Comparison of ENCODE assay signal across 19 cellular contexts in the genomic region with DNA sequence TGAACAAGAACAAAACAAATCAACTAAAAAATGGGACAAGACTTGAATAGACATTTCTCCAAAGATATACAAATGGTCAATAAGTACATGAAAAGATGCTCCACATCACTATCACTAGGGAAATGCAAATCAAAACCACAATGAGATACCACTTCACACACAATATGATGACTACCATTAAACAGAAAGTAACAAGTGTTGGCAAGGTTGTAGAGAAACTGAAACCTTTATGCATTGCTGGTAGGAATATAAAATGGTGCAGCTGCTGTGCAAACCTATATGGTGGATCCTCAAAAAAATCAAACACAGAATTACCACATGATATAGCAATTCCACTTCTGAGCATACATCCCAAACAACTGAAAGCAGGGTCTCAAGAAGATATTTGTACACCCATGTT. TPM values are rescaled to one million over a fixed set of nuclear protein-coding genes. Genes with fewer than 3 reads are reported as not detected.
DNase-seq lines count a peak whose midpoint lies in the region; ATAC-seq and TF ChIP-seq lines count a peak whose summit lies in the region.
"Had no signal": no experiment of that assay in that cellular context is flagged by ENCODE, and none has a peak within 500 bp of the region (broad histone marks: within the 10 kb centered on the region; RNA-seq: fewer than 3 reads in every experiment).

No MANE protein-coding gene starts in this region.

- no peaks in the 10 kb centered on the region for H3K27me3 Mint-ChIP-seq in natural killer cell treated with Interleukin-12 subunit alpha and Interleukin-12 subunit beta and Interleukin-15 and Interleukin-18, amount 100 ng/mL, for 72 hours
- H3K27me3 Mint-ChIP-seq: activated naive CD4-positive, alpha-beta T cell treated with anti-CD3 and anti-CD28 coated beads, Interleukin-2, amount 50 U/mL, for 24 hours had no signal

- peak overlapping the region; percentile 81 for H3K4me3 Mint-ChIP-seq in natural killer cell treated with Interleukin-12 subunit alpha and Interleukin-12 subunit beta and Interleukin-15 and Interleukin-18, amount 100 ng/mL, for 72 hours
- H3K4me3 Mint-ChIP-seq: activated naive CD4-positive, alpha-beta T cell treated with anti-CD3 and anti-CD28 coated beads, Interleukin-2, amount 50 U/mL, for 24 hours had no signal

- DNase-seq in activated CD4-positive, CD25-positive, alpha-beta regulatory T cell (lab: John Stamatoyannopoulos, UW), result no peak
- DNase-seq in NCI-H526 (lab: John Stamatoyannopoulos, UW) (peak; percentile 16 to 32), glomerular visceral epithelial cell (ENCODE audit: extremely low spot score) (no peak)
- no peak for DNase-seq in natural killer cell treated with Interleukin-12 subunit alpha and Interleukin-12 subunit beta and Interleukin-15 and Interleukin-18, amount 100 ng/mL, for 72 hours (ENCODE audit: low spot score)
- DNase-seq: C1 segment of cervical spinal cord; effector memory CD4-positive, alpha-beta T cell; left ventricle myocardium superior; NCI-H510A; OCI-M1; stimulated activated CD4-positive, alpha-beta T cell treated with anti-CD3 and anti-CD28 coated beads, Interleukin-12 subunit alpha, Interleukin-12 subunit beta, amount 100 ng/mL, for 4 hours had no signal

- H3K9me3 Mint-ChIP-seq in natural killer cell treated with Interleukin-12 subunit alpha and Interleukin-12 subunit beta and Interleukin-15 and Interleukin-18, amount 100 ng/mL, for 72 hours, result no peaks in the 10 kb centered on the region
- H3K9me3 Mint-ChIP-seq: activated naive CD4-positive, alpha-beta T cell treated with anti-CD3 and anti-CD28 coated beads, Interleukin-2, amount 50 U/mL, for 24 hours had no signal

- peak overlapping the region; percentile 44 to 76 for H3K27ac Mint-ChIP-seq in natural killer cell treated with Interleukin-12 subunit alpha and Interleukin-12 subunit beta and Interleukin-15 and Interleukin-18, amount 100 ng/mL, for 72 hours
- H3K27ac Mint-ChIP-seq: activated naive CD4-positive, alpha-beta T cell treated with anti-CD3 and anti-CD28 coated beads, Interleukin-2, amount 50 U/mL, for 24 hours had no signal

- peaks cover 5% of the 10 kb centered on the region for H3K36me3 Mint-ChIP-seq in natural killer cell treated with Interleukin-12 subunit alpha and Interleukin-12 subunit beta and Interleukin-15 and Interleukin-18, amount 100 ng/mL, for 72 hours

- ATAC-seq in activated CD4-positive, CD25-positive, alpha-beta regulatory T cell treated with anti-CD3 and anti-CD28 coated beads, Interleukin-2, amount 50 U/mL, for 24 hours, result peak; percentile 89 to 92
- ATAC-seq in GM21447 (IDR thresholded peaks at IDR 0.05; ENCODE audit: unreplicated experiment) (peak; percentile 49), SK-N-SH treated with all-trans-retinoic acid at 6 μM for 48 hours (no peak), HG03025 (IDR thresholded peaks at IDR 0.05; ENCODE audit: low FRiP score, unreplicated experiment) (no peak)
- peak; percentile 87 for ATAC-seq in natural killer cell treated with Interleukin-12 subunit alpha and Interleukin-12 subunit beta and Interleukin-15 and Interleukin-18, amount 100 ng/mL, for 72 hours
- ATAC-seq: left ventricle myocardium superior had no signal

- H3K4me1 Mint-ChIP-seq in natural killer cell treated with Interleukin-12 subunit alpha and Interleukin-12 subunit beta and Interleukin-15 and Interleukin-18, amount 100 ng/mL, for 72 hours (ENCODE audit: low read depth in 2 of 2), result peaks cover 25 to 31% of the 10 kb centered on the region in 2 donors

TF ChIP-seq in SK-N-SH treated with all-trans-retinoic acid at 6 μM for 48 hours, 23 proteins besides CTCF, POLR2A, EP300 and RAD21:
- TF ChIP-seq ZFP3 (CRISPR knock-in tag; IDR thresholded peaks at IDR 0.05) (no peak), ZNF565 (CRISPR knock-in tag; conservative IDR thresholded peaks at IDR 0.05; ENCODE audit: low read depth) (no peak), PPARA (CRISPR knock-in tag; IDR thresholded peaks at IDR 0.05; ENCODE audit: borderline replicate concordance) (no peak), ZNF8 (CRISPR knock-in tag; IDR thresholded peaks at IDR 0.05) (no peak), ESRRG (CRISPR knock-in tag; IDR thresholded peaks at IDR 0.05) (no peak), BACH2 (CRISPR knock-in tag; IDR thresholded peaks at IDR 0.05; ENCODE audit: borderline replicate concordance) (no peak), ZC3H10 (CRISPR knock-in tag; IDR thresholded peaks at IDR 0.05) (no peak), TSHZ2 (CRISPR knock-in tag; IDR thresholded peaks at IDR 0.05) (no peak), GLIS3 (CRISPR knock-in tag; IDR thresholded peaks at IDR 0.05) (no peak)

RNA-seq across cellular contexts. Expression of gene SMAGP, which starts 5.2 kb away (rescaled TPM):
- total RNA-seq in natural killer cell treated with Interleukin-12 subunit alpha and Interleukin-12 subunit beta and Interleukin-15 and Interleukin-18, amount 100 ng/mL, for 72 hours, result 10 to 100 TPM in 1 of 2 donors, 1 to 10 TPM in 1; 3.8 to 11.5 TPM

RNA-seq across cellular contexts. Expression of gene DAZAP2, which starts 26.4 kb away (rescaled TPM):
- total RNA-seq in natural killer cell treated with Interleukin-12 subunit alpha and Interleukin-12 subunit beta and Interleukin-15 and Interleukin-18, amount 100 ng/mL, for 72 hours, result 100 to 1,000 TPM in 1 of 2 donors, 10 to 100 TPM in 1; 78.3 to 141 TPM

RNA-seq across cellular contexts. Expression of gene POU6F1, which starts 47.2 kb away (rescaled TPM):
- 1 to 10 TPM; 3.6 to 5.3 TPM for total RNA-seq in natural killer cell treated with Interleukin-12 subunit alpha and Interleukin-12 subunit beta and Interleukin-15 and Interleukin-18, amount 100 ng/mL, for 72 hours

RNA-seq across cellular contexts. Expression of gene BIN2, which starts 59.0 kb away (rescaled TPM):
- total RNA-seq in natural killer cell treated with Interleukin-12 subunit alpha and Interleukin-12 subunit beta and Interleukin-15 and Interleukin-18, amount 100 ng/mL, for 72 hours, result 100 to 1,000 TPM in 1 of 2 donors, 10 to 100 TPM in 1; 93.6 to 115 TPM
- total RNA-seq: LHCN-M2, myocyte, progenitor cell of endocrine pancreas, SK-MEL-5 had no signal

Comparison
In these comparisons a context has a peak if more than half of its experiments do, and no peak if none do; other contexts are left out.
1. ATAC-seq: peak in activated CD4-positive, CD25-positive, alpha-beta regulatory T cell treated with anti-CD3 and anti-CD28 coated beads, Interleukin-2, amount 50 U/mL, for 24 hours (2 of 2), GM21447 (single experiment) and natural killer cell treated with Interleukin-12 subunit alpha and Interleukin-12 subunit beta and Interleukin-15 and Interleukin-18, amount 100 ng/mL, for 72 hours (2 of 2); none in SK-N-SH treated with all-trans-retinoic acid at 6 μM for 48 hours (single experiment) and HG03025 (single experiment).
2. DNase-seq: peak in NCI-H526 (2 of 2); none in activated CD4-positive, CD25-positive, alpha-beta regulatory T cell (0 of 4), natural killer cell treated with Interleukin-12 subunit alpha and Interleukin-12 subunit beta and Interleukin-15 and Interleukin-18, amount 100 ng/mL, for 72 hours (single experiment) and glomerular visceral epithelial cell (single experiment).